Comparison of ENCODE assay signal across 1 cellular context in the genomic region with DNA sequence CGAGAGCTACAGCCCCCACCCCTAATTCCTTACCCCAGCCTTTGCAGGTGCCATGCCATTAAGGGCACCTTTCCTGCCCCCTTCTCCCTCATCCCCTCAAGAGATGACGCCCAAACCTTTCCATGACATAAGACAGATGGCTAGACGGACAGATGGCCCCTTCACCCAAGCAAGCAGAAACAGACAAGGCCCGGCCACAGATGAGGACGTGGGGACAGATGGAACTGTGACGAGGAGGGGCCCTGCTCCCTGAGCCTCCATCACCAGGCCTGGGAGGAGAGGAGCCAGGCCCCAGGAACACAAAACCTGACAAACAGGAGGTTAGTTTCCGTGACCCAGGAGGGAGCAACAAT.
TF ChIP-seq lines count a peak whose summit lies in the region.

No MANE protein-coding gene starts in this region.

TF ChIP-seq in endothelial cell of umbilical vein, 7 proteins besides CTCF, POLR2A, EP300 and RAD21:
- no peak for TF ChIP-seq JUN (IDR thresholded peaks at IDR 0.05; ENCODE audit: borderline replicate concordance, insufficient read depth, insufficient read length, low read depth)
- TF ChIP-seq, protein P1, sequence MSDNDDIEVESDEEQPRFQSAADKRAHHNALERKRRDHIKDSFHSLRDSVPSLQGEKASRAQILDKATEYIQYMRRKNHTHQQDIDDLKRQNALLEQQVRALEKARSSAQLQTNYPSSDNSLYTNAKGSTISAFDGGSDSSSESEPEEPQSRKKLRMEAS (IDR thresholded peaks at IDR 0.05; ENCODE audit: insufficient read depth, insufficient read length): no peak
- no peak for TF ChIP-seq GATA2 (IDR thresholded peaks at IDR 0.05; ENCODE audit: insufficient read depth, insufficient read length, low read depth, low read length)
- no peak for TF ChIP-seq MYC (IDR thresholded peaks at IDR 0.05; ENCODE audit: low read depth, low read length)
- TF ChIP-seq EZH2 (IDR thresholded peaks at IDR 0.05; ENCODE audit: borderline replicate concordance, low read depth, low read length, severe bottlenecking): no peak
- TF ChIP-seq FOS (IDR thresholded peaks at IDR 0.05; ENCODE audit: borderline replicate concordance, insufficient read depth, low read length): no peak
- no peak for TF ChIP-seq POLR2AphosphoS5 (IDR thresholded peaks at IDR 0.05; ENCODE audit: insufficient read depth, low read depth, low read length)
